1 cellular context compared by ENCODE assay signal in genomic region chr12:69330475-69331473, GRCh38.
TF ChIP-seq lines count a peak whose summit lies in the region.

No MANE protein-coding gene starts in this region.

TF ChIP-seq in endothelial cell of umbilical vein, 7 proteins besides CTCF, POLR2A, EP300 and RAD21:
- TF ChIP-seq EZH2 (IDR thresholded peaks at IDR 0.05; ENCODE audit: borderline replicate concordance, low read depth, low read length, severe bottlenecking) (peak; percentile 47), MAX (IDR thresholded peaks at IDR 0.05; ENCODE audit: insufficient read depth, insufficient read length) (no peak)
